ENCODE assay signal across 1 cellular context in genomic region chr5:95939465-95939864, GRCh38.
TF ChIP-seq lines count a peak whose summit lies in the region.

No MANE protein-coding gene starts in this region.

TF ChIP-seq in GM23338, 12 proteins besides CTCF, POLR2A, EP300 and RAD21:
- TF ChIP-seq, protein P1, sequence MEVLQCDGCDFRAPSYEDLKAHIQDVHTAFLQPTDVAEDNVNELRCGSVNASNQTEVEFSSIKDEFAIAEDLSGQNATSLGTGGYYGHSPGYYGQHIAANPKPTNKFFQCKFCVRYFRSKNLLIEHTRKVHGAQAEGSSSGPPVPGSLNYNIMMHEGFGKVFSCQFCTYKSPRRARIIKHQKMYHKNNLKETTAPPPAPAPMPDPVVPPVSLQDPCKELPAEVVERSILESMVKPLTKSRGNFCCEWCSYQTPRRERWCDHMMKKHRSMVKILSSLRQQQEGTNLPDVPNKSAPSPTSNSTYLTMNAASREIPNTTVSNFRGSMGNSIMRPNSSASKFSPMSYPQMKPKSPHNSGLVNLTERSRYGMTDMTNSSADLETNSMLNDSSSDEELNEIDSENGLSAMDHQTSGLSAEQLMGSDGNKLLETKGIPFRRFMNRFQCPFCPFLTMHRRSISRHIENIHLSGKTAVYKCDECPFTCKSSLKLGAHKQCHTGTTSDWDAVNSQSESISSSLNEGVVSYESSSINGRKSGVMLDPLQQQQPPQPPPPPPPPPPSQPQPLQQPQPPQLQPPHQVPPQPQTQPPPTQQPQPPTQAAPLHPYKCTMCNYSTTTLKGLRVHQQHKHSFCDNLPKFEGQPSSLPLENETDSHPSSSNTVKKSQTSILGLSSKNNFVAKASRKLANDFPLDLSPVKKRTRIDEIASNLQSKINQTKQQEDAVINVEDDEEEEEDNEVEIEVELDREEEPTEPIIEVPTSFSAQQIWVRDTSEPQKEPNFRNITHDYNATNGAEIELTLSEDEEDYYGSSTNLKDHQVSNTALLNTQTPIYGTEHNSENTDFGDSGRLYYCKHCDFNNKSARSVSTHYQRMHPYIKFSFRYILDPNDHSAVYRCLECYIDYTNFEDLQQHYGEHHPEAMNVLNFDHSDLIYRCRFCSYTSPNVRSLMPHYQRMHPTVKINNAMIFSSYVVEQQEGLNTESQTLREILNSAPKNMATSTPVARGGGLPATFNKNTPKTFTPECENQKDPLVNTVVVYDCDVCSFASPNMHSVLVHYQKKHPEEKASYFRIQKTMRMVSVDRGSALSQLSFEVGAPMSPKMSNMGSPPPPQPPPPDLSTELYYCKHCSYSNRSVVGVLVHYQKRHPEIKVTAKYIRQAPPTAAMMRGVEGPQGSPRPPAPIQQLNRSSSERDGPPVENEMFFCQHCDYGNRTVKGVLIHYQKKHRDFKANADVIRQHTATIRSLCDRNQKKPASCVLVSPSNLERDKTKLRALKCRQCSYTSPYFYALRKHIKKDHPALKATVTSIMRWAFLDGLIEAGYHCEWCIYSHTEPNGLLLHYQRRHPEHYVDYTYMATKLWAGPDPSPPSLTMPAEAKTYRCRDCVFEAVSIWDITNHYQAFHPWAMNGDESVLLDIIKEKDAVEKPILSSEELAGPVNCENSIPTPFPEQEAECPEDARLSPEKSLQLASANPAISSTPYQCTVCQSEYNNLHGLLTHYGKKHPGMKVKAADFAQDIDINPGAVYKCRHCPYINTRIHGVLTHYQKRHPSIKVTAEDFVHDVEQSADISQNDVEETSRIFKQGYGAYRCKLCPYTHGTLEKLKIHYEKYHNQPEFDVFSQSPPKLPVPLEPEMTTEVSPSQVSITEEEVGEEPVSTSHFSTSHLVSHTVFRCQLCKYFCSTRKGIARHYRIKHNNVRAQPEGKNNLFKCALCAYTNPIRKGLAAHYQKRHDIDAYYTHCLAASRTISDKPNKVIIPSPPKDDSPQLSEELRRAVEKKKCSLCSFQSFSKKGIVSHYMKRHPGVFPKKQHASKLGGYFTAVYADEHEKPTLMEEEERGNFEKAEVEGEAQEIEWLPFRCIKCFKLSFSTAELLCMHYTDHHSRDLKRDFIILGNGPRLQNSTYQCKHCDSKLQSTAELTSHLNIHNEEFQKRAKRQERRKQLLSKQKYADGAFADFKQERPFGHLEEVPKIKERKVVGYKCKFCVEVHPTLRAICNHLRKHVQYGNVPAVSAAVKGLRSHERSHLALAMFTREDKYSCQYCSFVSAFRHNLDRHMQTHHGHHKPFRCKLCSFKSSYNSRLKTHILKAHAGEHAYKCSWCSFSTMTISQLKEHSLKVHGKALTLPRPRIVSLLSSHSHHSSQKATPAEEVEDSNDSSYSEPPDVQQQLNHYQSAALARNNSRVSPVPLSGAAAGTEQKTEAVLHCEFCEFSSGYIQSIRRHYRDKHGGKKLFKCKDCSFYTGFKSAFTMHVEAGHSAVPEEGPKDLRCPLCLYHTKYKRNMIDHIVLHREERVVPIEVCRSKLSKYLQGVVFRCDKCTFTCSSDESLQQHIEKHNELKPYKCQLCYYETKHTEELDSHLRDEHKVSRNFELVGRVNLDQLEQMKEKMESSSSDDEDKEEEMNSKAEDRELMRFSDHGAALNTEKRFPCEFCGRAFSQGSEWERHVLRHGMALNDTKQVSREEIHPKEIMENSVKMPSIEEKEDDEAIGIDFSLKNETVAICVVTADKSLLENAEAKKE (CRISPR knock-in tag; IDR thresholded peaks at IDR 0.05) = no peak
- no peak for TF ChIP-seq POLR2AphosphoS5 (IDR thresholded peaks at IDR 0.05; ENCODE audit: low read depth)
- TF ChIP-seq EZH2 (IDR thresholded peaks at IDR 0.05; ENCODE audit: low read depth, unreplicated experiment) = no peak
- TF ChIP-seq, protein P2, sequence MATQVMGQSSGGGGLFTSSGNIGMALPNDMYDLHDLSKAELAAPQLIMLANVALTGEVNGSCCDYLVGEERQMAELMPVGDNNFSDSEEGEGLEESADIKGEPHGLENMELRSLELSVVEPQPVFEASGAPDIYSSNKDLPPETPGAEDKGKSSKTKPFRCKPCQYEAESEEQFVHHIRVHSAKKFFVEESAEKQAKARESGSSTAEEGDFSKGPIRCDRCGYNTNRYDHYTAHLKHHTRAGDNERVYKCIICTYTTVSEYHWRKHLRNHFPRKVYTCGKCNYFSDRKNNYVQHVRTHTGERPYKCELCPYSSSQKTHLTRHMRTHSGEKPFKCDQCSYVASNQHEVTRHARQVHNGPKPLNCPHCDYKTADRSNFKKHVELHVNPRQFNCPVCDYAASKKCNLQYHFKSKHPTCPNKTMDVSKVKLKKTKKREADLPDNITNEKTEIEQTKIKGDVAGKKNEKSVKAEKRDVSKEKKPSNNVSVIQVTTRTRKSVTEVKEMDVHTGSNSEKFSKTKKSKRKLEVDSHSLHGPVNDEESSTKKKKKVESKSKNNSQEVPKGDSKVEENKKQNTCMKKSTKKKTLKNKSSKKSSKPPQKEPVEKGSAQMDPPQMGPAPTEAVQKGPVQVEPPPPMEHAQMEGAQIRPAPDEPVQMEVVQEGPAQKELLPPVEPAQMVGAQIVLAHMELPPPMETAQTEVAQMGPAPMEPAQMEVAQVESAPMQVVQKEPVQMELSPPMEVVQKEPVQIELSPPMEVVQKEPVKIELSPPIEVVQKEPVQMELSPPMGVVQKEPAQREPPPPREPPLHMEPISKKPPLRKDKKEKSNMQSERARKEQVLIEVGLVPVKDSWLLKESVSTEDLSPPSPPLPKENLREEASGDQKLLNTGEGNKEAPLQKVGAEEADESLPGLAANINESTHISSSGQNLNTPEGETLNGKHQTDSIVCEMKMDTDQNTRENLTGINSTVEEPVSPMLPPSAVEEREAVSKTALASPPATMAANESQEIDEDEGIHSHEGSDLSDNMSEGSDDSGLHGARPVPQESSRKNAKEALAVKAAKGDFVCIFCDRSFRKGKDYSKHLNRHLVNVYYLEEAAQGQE (IDR thresholded peaks at IDR 0.05; ENCODE audit: unreplicated experiment) = no peak
- TF ChIP-seq EZH2phosphoT487 (IDR thresholded peaks at IDR 0.05; ENCODE audit: unreplicated experiment) = no peak
- TF ChIP-seq ZNF331 (CRISPR knock-in tag; IDR thresholded peaks at IDR 0.05; ENCODE audit: low read depth) = no peak
- no peak for TF ChIP-seq CREB1 (CRISPR knock-in tag; IDR thresholded peaks at IDR 0.05; ENCODE audit: low read depth)
- TF ChIP-seq NANOG (IDR thresholded peaks at IDR 0.05; ENCODE audit: borderline replicate concordance) = no peak
- no peak for TF ChIP-seq STAT1 (IDR thresholded peaks at IDR 0.05; ENCODE audit: unreplicated experiment)
- no peak for TF ChIP-seq ZNF114 (CRISPR knock-in tag; IDR thresholded peaks at IDR 0.05)
- TF ChIP-seq, protein P3, sequence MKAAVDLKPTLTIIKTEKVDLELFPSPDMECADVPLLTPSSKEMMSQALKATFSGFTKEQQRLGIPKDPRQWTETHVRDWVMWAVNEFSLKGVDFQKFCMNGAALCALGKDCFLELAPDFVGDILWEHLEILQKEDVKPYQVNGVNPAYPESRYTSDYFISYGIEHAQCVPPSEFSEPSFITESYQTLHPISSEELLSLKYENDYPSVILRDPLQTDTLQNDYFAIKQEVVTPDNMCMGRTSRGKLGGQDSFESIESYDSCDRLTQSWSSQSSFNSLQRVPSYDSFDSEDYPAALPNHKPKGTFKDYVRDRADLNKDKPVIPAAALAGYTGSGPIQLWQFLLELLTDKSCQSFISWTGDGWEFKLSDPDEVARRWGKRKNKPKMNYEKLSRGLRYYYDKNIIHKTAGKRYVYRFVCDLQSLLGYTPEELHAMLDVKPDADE (IDR thresholded peaks at IDR 0.05) = no peak
- TF ChIP-seq JUNB (IDR thresholded peaks at IDR 0.05; ENCODE audit: unreplicated experiment) = no peak
